ENCODE assay signal across 8 cellular contexts in the genomic region with DNA sequence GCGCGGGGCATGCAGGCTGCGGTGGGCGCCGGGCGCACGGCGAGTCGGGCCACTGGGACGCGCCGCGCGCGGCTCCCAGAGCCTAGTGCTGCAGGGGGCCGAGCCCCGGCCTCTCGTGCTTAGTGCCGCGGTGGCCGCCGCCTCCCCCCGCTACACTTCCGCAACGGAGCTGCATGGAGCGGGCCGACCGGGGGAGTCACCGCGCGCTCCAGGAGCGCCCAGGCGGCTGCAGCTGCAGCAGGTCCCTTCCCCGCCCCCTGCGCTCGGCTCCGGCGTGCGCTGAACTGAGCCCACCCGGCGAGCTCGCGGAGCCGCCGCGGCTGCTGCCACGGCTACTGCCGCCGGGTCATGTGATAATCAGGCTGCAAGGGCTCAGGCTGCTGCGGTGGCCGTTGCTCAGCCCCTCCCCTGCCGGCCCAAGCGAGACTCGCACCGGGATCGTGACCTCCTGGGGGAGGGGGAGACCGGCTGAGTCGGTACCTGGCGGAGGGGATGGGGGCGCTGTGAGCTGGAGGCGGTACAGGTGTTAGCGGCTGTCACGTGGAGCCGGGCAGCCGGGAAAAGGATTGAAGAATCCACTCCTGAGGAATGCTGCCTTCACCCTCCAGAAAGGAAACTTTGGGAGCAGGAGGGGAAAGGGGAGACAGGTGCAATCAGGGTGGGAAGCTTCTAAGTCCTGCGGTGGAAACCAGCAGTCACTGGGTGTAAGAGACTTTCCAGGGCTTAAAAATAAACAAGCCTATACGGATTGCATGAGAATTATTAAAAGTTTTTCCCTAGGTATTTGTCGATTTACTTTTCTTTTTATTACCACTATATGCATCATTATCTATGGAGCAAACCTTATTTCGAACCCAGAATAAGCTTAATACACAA. TPM values are rescaled to one million over a fixed set of nuclear protein-coding genes. Genes with fewer than 3 reads are reported as not detected.
DNase-seq lines count a peak whose midpoint lies in the region; ATAC-seq lines count a peak whose summit lies in the region.

TSS of gene PPM1H (minus strand) at position 352 of the 876 bp plus-strand sequence. CDS start 414 bp downstream, outside the sequence.

- H3K27ac Mint-ChIP-seq in activated naive CD4-positive, alpha-beta T cell treated with anti-CD3 and anti-CD28 coated beads, Interleukin-2, amount 50 U/mL, for 72 hours: no peak within 1 kb of the TSS

- DNase-seq in Daoy (ENCODE audit: low read depth) (peak; percentile 69), NCI-H82 treated with DMSO at 0.1 percent for 48 hours (lab: John Stamatoyannopoulos, UW; ENCODE audit: unreplicated experiment) (peak; percentile 2), Right ventricle myocardium superior (peak; percentile 81), nucleus accumbens (lab: John Stamatoyannopoulos, UW) (peak in 55 of 56 donors; percentile 26 to 87 (median 73))
- DNase-seq in activated naive CD4-positive, alpha-beta T cell treated with anti-CD3 and anti-CD28 coated beads, Interleukin-2, amount 50 U/mL, for 72 hours (ENCODE audit: low spot score in 2 of 2): peak in 1 of 2 donors; percentile 33
- no peak for DNase-seq in NK-92 treated with Interleukin-12 subunit alpha and Interleukin-12 subunit beta, amount 100 ng/mL, for 24 hours (lab: John Stamatoyannopoulos, UW)

- no peaks in the 10 kb centered on the region for H3K9me3 Mint-ChIP-seq in activated naive CD4-positive, alpha-beta T cell treated with anti-CD3 and anti-CD28 coated beads, Interleukin-2, amount 50 U/mL, for 72 hours

- H3K36me3 Mint-ChIP-seq in activated naive CD4-positive, alpha-beta T cell treated with anti-CD3 and anti-CD28 coated beads, Interleukin-2, amount 50 U/mL, for 72 hours: peaks cover 0 to 13% of the 10 kb centered on the region in 2 donors

- ATAC-seq in GM21367 (IDR thresholded peaks at IDR 0.05; ENCODE audit: unreplicated experiment) (peak; percentile 74), HG03575 (IDR thresholded peaks at IDR 0.05; ENCODE audit: extremely low read depth, insufficient number of reproducible peaks, low FRiP score, unreplicated experiment) (peak; percentile 37), Right ventricle myocardium superior (ENCODE audit: poor library complexity) (peak; percentile 91)
- ATAC-seq in activated naive CD4-positive, alpha-beta T cell treated with anti-CD3 and anti-CD28 coated beads, Interleukin-2, amount 50 U/mL, for 72 hours: peak; percentile 59 to 78

- intact Hi-C loops in Right ventricle myocardium superior (cut with DNase I): loop anchor here (5.0 kb wide), 1 partner anchor 123 kb away; no protein-coding TSS in a partner anchor

RNA-seq across cellular contexts. Expression of gene PPM1H, which starts in this region (rescaled TPM):
- 9.7 and 9.8 TPM in 2 replicates for total RNA-seq in Daoy (2014; rRNA removed; shearing (Covaris generic))
- total RNA-seq in activated naive CD4-positive, alpha-beta T cell treated with anti-CD3 and anti-CD28 coated beads, Interleukin-2, amount 50 U/mL, for 72 hours: under 1 TPM in 1 of 2 donors, not detected in 1; 0.18 TPM
- 6.5 TPM for total RNA-seq in Right ventricle myocardium superior

Comparison
In these comparisons a context has a peak if more than half of its experiments do, and no peak if none do; other contexts are left out.
1. Peak in ATAC-seq in activated naive CD4-positive, alpha-beta T cell treated with anti-CD3 and anti-CD28 coated beads, Interleukin-2, amount 50 U/mL, for 72 hours; RNA of the gene not detected or under 1 TPM.
2. ATAC-seq: peak in every context shown above with its lines; median percentile 91 in Right ventricle myocardium superior; 74 in GM21367; 68 in activated naive CD4-positive, alpha-beta T cell treated with anti-CD3 and anti-CD28 coated beads, Interleukin-2, amount 50 U/mL, for 72 hours; 37 in HG03575.